In the genomic region with DNA sequence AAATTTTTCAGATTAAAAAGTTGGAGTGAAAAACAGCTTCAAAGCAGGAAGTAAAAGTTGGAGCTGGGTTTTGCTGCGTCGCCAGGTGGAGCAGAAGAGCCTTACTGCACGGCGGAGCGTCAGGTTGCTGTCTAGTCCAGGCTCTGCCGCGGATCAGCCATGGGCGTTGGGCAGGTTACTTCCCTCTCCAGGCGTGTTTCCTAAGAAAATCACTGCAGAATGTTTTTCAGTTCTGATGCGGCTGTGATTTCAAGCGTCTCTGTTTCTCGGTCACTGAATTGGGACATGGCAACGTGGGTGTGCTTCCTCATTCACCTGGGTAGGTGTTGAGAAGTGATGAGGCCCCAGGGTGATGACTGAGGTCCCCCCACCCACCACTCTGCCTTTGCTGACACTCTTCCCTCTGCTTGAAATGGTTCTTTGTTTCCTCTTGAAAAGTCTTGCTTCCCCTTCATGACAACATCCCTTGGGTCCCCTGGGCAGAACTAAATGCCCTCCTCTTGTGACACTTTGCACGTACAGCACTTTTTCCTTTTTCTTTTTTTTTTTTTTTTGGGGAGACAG, we compare ENCODE assay signal across 8 cellular contexts. TPM values are rescaled to one million over a fixed set of nuclear protein-coding genes. Genes with fewer than 3 reads are reported as not detected.
A peak's percentile ranks its signal among the peaks of the same experiment; 100 is the strongest.
DNase-seq lines count a peak whose midpoint lies in the region; ATAC-seq, FAIRE-seq and TF ChIP-seq lines count a peak whose summit lies in the region.

No MANE protein-coding gene starts in this region.

- no peaks in the 10 kb centered on the region for H3K9me3 ChIP-seq in kidney (ENCODE audit: control insufficient read depth in 1 of 2, low read length in 2 of 2)

- FAIRE-seq in kidney (lab: Jason Lieb, UNC): no peak

- H3K36me3 ChIP-seq in kidney (ENCODE audit: control insufficient read depth in 1 of 2, insufficient read depth in 2 of 2, low read length in 2 of 2): no peaks in the 10 kb centered on the region

- peaks cover 0 to 9% of the 10 kb centered on the region in 2 donors for H3K4me1 ChIP-seq in kidney (ENCODE audit: control insufficient read depth in 1 of 2, insufficient read depth in 1 of 2, low read depth in 1 of 2, low read length in 2 of 2)

- peak overlapping the region; percentile 85 for H3K27ac Mint-ChIP-seq in activated CD4-positive, alpha-beta memory T cell treated with anti-CD3 and anti-CD28 coated beads, Interleukin-2, amount 10 ng/mL, durations not matched to agents 7 days and 5 days

- DNase-seq in activated CD4-positive, alpha-beta memory T cell treated with anti-CD3 and anti-CD28 coated beads, Interleukin-2, amount 10 ng/mL, durations not matched to agents 7 days and 5 days: peak; percentile 67
- DNase-seq in kidney (no peak), D341Med (ENCODE audit: low spot score) (no peak), NCI-H1092 treated with DMSO at 0.1 percent for 48 hours (lab: John Stamatoyannopoulos, UW) (no peak)

- H3K27me3 Mint-ChIP-seq in activated CD4-positive, alpha-beta memory T cell treated with anti-CD3 and anti-CD28 coated beads, Interleukin-2, amount 10 ng/mL, durations not matched to agents 7 days and 5 days: no peaks in the 10 kb centered on the region

- CTCF ChIA-PET in activated CD4-positive, alpha-beta memory T cell treated with anti-CD3 and anti-CD28 coated beads, Interleukin-2, amount 10 ng/mL, durations not matched to agents 7 days and 5 days (lab: Charles Lee): interaction anchor here (0.6 to 22.3 kb wide), 13 partner anchors 8 to 148 kb away, joined by 3 to 563 read pairs (median 5); a partner anchor contains a TSS

- no peak overlapping the region for H3K9ac ChIP-seq in kidney (ENCODE audit: low read length in 2 of 2)

- no peaks in the 10 kb centered on the region for H3K9me3 Mint-ChIP-seq in activated CD4-positive, alpha-beta memory T cell treated with anti-CD3 and anti-CD28 coated beads, Interleukin-2, amount 10 ng/mL, durations not matched to agents 7 days and 5 days

- ATAC-seq in HG03432 (IDR thresholded peaks at IDR 0.05; ENCODE audit: unreplicated experiment) (peak; percentile 22), HG03175 (IDR thresholded peaks at IDR 0.05; ENCODE audit: unreplicated experiment) (no peak), HG03442 (IDR thresholded peaks at IDR 0.05; ENCODE audit: unreplicated experiment) (no peak)

- intact Hi-C loops in kidney (cut with DNase I): no loop called here

- H3K36me3 Mint-ChIP-seq in activated CD4-positive, alpha-beta memory T cell treated with anti-CD3 and anti-CD28 coated beads, Interleukin-2, amount 10 ng/mL, durations not matched to agents 7 days and 5 days (ENCODE audit: low read depth): peaks cover 91% of the 10 kb centered on the region

- H3K4me3 ChIP-seq in GM08714 (ENCODE audit: low read length) (peak overlapping the region; percentile 1; the same call in 1 of the 2 replicates), kidney (ENCODE audit: low read length in 2 of 2) (peak overlapping the region in 1 of 2 donors; percentile 6)

- POLR2A ChIA-PET in activated CD4-positive, alpha-beta memory T cell treated with anti-CD3 and anti-CD28 coated beads, Interleukin-2, amount 10 ng/mL, durations not matched to agents 7 days and 5 days (lab: Charles Lee): interaction anchor here (0.8 to 58.4 kb wide), 5 partner anchors 12 to 164 kb away, joined by 3 to 1586 read pairs (median 3); a partner anchor contains a TSS

- H3K4me1 Mint-ChIP-seq in activated CD4-positive, alpha-beta memory T cell treated with anti-CD3 and anti-CD28 coated beads, Interleukin-2, amount 10 ng/mL, durations not matched to agents 7 days and 5 days: peaks cover 78% of the 10 kb centered on the region

- peak; percentile 20 for TF ChIP-seq CTCF in kidney (IDR thresholded peaks at IDR 0.05; ENCODE audit: borderline replicate concordance, extremely low read depth, insufficient read depth)

- H3K27ac ChIP-seq in kidney (ENCODE audit: low read depth in 2 of 2, low read length in 2 of 2): no peak overlapping the region

- peak overlapping the region; percentile 86 for H3K4me3 Mint-ChIP-seq in activated CD4-positive, alpha-beta memory T cell treated with anti-CD3 and anti-CD28 coated beads, Interleukin-2, amount 10 ng/mL, durations not matched to agents 7 days and 5 days

RNA-seq across cellular contexts. Expression of a gene that starts 7.6 kb away (rescaled TPM):
- total RNA-seq in activated CD4-positive, alpha-beta memory T cell treated with anti-CD3 and anti-CD28 coated beads, Interleukin-2, amount 10 ng/mL, durations not matched to agents 7 days and 5 days: 100 to 1,000 TPM; 771 to 787 TPM
- 84.1 TPM for total RNA-seq in kidney
- 54.8 TPM for polyA plus RNA-seq in kidney (ENCODE audit: insufficient read depth, low read depth, low replicate concordance)
